ENCODE assay signal across 29 cellular contexts in the genomic region with DNA sequence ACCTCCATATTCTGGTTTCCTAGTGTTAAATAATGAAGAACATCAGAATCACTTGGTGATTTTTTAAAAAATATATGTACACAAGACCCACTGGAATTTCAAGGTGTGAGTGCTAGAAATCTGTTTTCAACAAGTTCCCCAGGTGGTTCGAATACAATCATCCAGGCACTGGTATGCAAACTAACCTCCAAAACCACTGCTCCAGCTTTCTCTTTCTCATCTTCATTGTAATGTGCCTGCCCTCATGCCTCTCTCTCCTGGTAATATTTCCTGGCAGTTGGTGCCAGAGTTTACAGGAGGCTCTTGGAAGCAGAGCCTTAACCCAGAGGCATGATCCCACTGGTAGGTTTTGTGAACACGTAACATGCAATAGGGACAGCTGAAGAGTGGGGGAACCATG.
"Had no signal": no experiment of that assay in that cellular context is flagged by ENCODE, and none has a peak within 500 bp of the region (broad histone marks: within the 10 kb centered on the region; RNA-seq: fewer than 3 reads in every experiment).

No MANE protein-coding gene starts in this region.

- H3K4me1 ChIP-seq: body of pancreas, esophagus muscularis mucosa, foreskin keratinocyte, gastrocnemius medialis, heart left ventricle had no signal

- H3K9me3 ChIP-seq: body of pancreas, esophagus muscularis mucosa, gastrocnemius medialis, heart left ventricle had no signal

- H3K4me3 ChIP-seq: body of pancreas, esophagus muscularis mucosa, gastrocnemius medialis, heart left ventricle had no signal

- H3K36me3 ChIP-seq: esophagus muscularis mucosa, gastrocnemius medialis, heart left ventricle had no signal

- DNase-seq: activated B cell treated with CpG ODN at 0.5 μM for 24 hours; activated CD4-positive, alpha-beta T cell treated with anti-CD3 and anti-CD28 coated beads for 48 hours; activated CD4-positive, alpha-beta T cell treated with anti-CD3 and anti-CD28 coated beads, Interleukin-2, amount 50 U/mL, for 1 hour; activated CD4-positive, alpha-beta T cell treated with anti-CD3 and anti-CD28 coated beads, Interleukin-2, amount 50 U/mL, for 48 hours; activated CD8-positive, alpha-beta memory T cell treated with anti-CD3 and anti-CD28 coated beads for 24 hours; activated CD8-positive, alpha-beta T cell treated with anti-CD3 and anti-CD28 coated beads for 36 hours; activated effector memory CD4-positive, alpha-beta T cell treated with Interleukin-2 at 50 U/mL for 16 hours; activated gamma-delta T cell treated with Interleukin-2 at 50 U/mL for 16 hours; activated naive CD4-positive, alpha-beta T cell treated with anti-CD3 and anti-CD28 coated beads, Interleukin-2, amount 50 U/mL, for 16 hours; activated naive CD4-positive, alpha-beta T cell treated with Interleukin-2 at 50 U/mL for 16 hours; activated T-cell treated with anti-CD3 and anti-CD28 coated beads, Interleukin-2, amount 50 U/mL, for 4 hours; amygdala; aorta; body of pancreas; caudate nucleus; cortex of kidney; dermis blood vessel endothelial cell; effector CD4-positive, alpha-beta T cell; effector memory CD8-positive, alpha-beta T cell; erythroblast; foreskin keratinocyte; gastrocnemius medialis; glutamatergic neuron; heart left ventricle; T-helper 2 cell had no signal

- H3K27me3 ChIP-seq: body of pancreas, esophagus muscularis mucosa, gastrocnemius medialis, heart left ventricle had no signal

- H3K27ac ChIP-seq: body of pancreas, esophagus muscularis mucosa, foreskin keratinocyte, gastrocnemius medialis, heart left ventricle, VCaP had no signal

- ATAC-seq: activated CD4-positive, CD25-positive, alpha-beta regulatory T cell treated with anti-CD3 and anti-CD28 coated beads, Interleukin-2, amount 50 U/mL, for 24 hours; activated CD8-positive, alpha-beta T cell treated with anti-CD3 and anti-CD28 coated beads for 36 hours; activated T-cell treated with anti-CD3 and anti-CD28 coated beads, Interleukin-2, amount 50 U/mL, for 4 hours; activated T-helper 17 cell treated with anti-CD3 and anti-CD28 coated beads, Interleukin-2, amount 50 U/mL, for 72 hours; body of pancreas; effector memory CD8-positive, alpha-beta T cell; foreskin keratinocyte; gastrocnemius medialis; heart left ventricle had no signal
